ENCODE assay signal across 1 cellular context in genomic region chr7:33628894-33629293, GRCh38.
TF ChIP-seq lines count a peak whose summit lies in the region.

No MANE protein-coding gene starts in this region.

TF ChIP-seq in GM23338, 12 proteins besides CTCF, POLR2A, EP300 and RAD21 (continued from another document):
- no peak for TF ChIP-seq ZNF462 (CRISPR knock-in tag; IDR thresholded peaks at IDR 0.05)
- TF ChIP-seq ZNF331 (CRISPR knock-in tag; IDR thresholded peaks at IDR 0.05; ENCODE audit: low read depth), result no peak
- no peak for TF ChIP-seq JUNB (IDR thresholded peaks at IDR 0.05; ENCODE audit: unreplicated experiment)
- no peak for TF ChIP-seq ZNF114 (CRISPR knock-in tag; IDR thresholded peaks at IDR 0.05)
- TF ChIP-seq POLR2AphosphoS5 (IDR thresholded peaks at IDR 0.05; ENCODE audit: low read depth), result no peak
